ENCODE assay signal across 8 cellular contexts in genomic region chr7:130141161-130141857, GRCh38.
DNase-seq lines count a peak whose midpoint lies in the region; ATAC-seq, FAIRE-seq and TF ChIP-seq lines count a peak whose summit lies in the region.

No MANE protein-coding gene starts in this region.

- peak; percentile 88 for DNase-seq in AG08396 (ENCODE audit: low spot score)
- peak; percentile 56 for DNase-seq in GM19239 (ENCODE audit: insufficient read length, low spot score)
- DNase-seq in NT2/D1 (ENCODE audit: low read depth, low spot score): peak; percentile 92
- no peak for DNase-seq in mammary epithelial cell
- no peak for DNase-seq in NCI-H345 (lab: John Stamatoyannopoulos, UW)

- dilution Hi-C loops in mammary epithelial cell (cut with HindIII; ENCODE audit: low sequenced_read_pairs): no loop called here

- no peaks in the 10 kb centered on the region for H3K27me3 ChIP-seq in NT2/D1 (ENCODE audit: insufficient read depth, insufficient read length)
- no peaks in the 10 kb centered on the region for H3K27me3 ChIP-seq in mammary epithelial cell (ENCODE audit: insufficient read depth, low read length)
- H3K27me3 ChIP-seq in rectal smooth muscle tissue (ENCODE audit: control insufficient read depth, insufficient read depth, low read length): no peaks in the 10 kb centered on the region

- intact Hi-C loops in mammary epithelial cell (cut with micrococcal nuclease): no loop called here

- no peaks in the 10 kb centered on the region for H3K9me3 ChIP-seq in NT2/D1 (ENCODE audit: insufficient read depth, low read length)
- no peaks in the 10 kb centered on the region for H3K9me3 ChIP-seq in mammary epithelial cell (replicated peaks; ENCODE audit: insufficient read depth, low read length)

- in situ Hi-C loops in mammary epithelial cell (cut with MboI; ENCODE audit: low sequenced_read_pairs in 2 of 2): no loop called here

- ATAC-seq in GM21737 (IDR thresholded peaks at IDR 0.05; ENCODE audit: unreplicated experiment): no peak

- H3K4me2 ChIP-seq in mammary epithelial cell (ENCODE audit: insufficient read depth, low read depth, low read length): peak overlapping the region; percentile 64

- H3K4me3 ChIP-seq in NT2/D1 (ENCODE audit: insufficient read length, low read depth): peak overlapping the region; percentile 43
- H3K4me3 ChIP-seq in mammary epithelial cell (replicated peaks in 1 of 3; ENCODE audit: insufficient read depth in 1 of 3, low read depth in 2 of 3, low read length in 3 of 3): peak overlapping the region in 2 of 3 experiments; percentile 27 to 41
- H3K4me3 ChIP-seq in iPS-11a (ENCODE audit: low read depth, low read length): peak overlapping the region; percentile 17
- peak overlapping the region; percentile 85 for H3K4me3 ChIP-seq in rectal smooth muscle tissue (ENCODE audit: low read length)

- H3K36me3 ChIP-seq in NT2/D1 (ENCODE audit: insufficient read depth, insufficient read length, low read length) (no peaks in the 10 kb centered on the region), mammary epithelial cell (ENCODE audit: insufficient read depth, low read length) (no peaks in the 10 kb centered on the region), rectal smooth muscle tissue (ENCODE audit: control insufficient read depth, insufficient read depth, low read length) (no peaks in the 10 kb centered on the region)

- no TSS peak for BruUV-seq in mammary epithelial cell (replicated peaks; lab: Mats Ljungman, UMichigan)

- H2AFZ ChIP-seq in mammary epithelial cell (ENCODE audit: low read depth, low read length): peak overlapping the region; percentile 51

- peak overlapping the region; percentile 82 for H3K9ac ChIP-seq in NT2/D1 (ENCODE audit: insufficient read length, low read depth)
- no peak overlapping the region for H3K9ac ChIP-seq in mammary epithelial cell (ENCODE audit: insufficient read depth, low read length)
- peak overlapping the region; percentile 89 for H3K9ac ChIP-seq in rectal smooth muscle tissue (ENCODE audit: low read length)

- no peaks in the 10 kb centered on the region for H4K20me1 ChIP-seq in mammary epithelial cell (ENCODE audit: insufficient read depth, low read length)

- no peak for TF ChIP-seq CTCF in mammary epithelial cell (conservative IDR thresholded peaks at IDR 0.05 in 1 of 2, IDR thresholded peaks at IDR 0.05 in 1 of 2; ENCODE audit: extremely low read depth in 1 of 2, insufficient read depth in 1 of 2, low read depth in 1 of 2, low read length in 2 of 2)

- WGBS in mammary epithelial cell (ENCODE audit: low coverage, missing lambda C conversion rate): 8% methylated on average over 4 of the region's 39 CpGs

- no peak overlapping the region for H3K27ac ChIP-seq in mammary epithelial cell (ENCODE audit: insufficient read depth, low read depth, low read length)
- H3K27ac ChIP-seq in rectal smooth muscle tissue (ENCODE audit: low read depth, low read length): peak overlapping the region; percentile 81

- CTCF ChIA-PET in mammary epithelial cell (lab: Charles Lee; ENCODE audit: low non-redundant PET): no interaction called here

- H3K4me1 ChIP-seq in NT2/D1 (ENCODE audit: insufficient read depth, insufficient read length) (peaks cover 17% of the 10 kb centered on the region), mammary epithelial cell (ENCODE audit: insufficient read depth, low read length) (peaks cover 19% of the 10 kb centered on the region), rectal smooth muscle tissue (ENCODE audit: control insufficient read depth, insufficient read depth, low read length) (peaks cover 3% of the 10 kb centered on the region)

- H3K79me2 ChIP-seq in mammary epithelial cell (ENCODE audit: insufficient read depth, low read length): no peaks in the 10 kb centered on the region

- FAIRE-seq in GM19239 (lab: Jason Lieb, UNC): no peak

Comparison
In these comparisons a context has a peak if more than half of its experiments do, and no peak if none do; other contexts are left out.
1. DNase-seq: peak in AG08396 (single experiment), GM19239 (single experiment) and NT2/D1 (single experiment); none in mammary epithelial cell (single experiment) and NCI-H345 (single experiment).
2. H3K4me3 ChIP-seq: peak in every context shown above with its lines; median percentile 85 in rectal smooth muscle tissue; 43 in NT2/D1; 34 in mammary epithelial cell; 17 in iPS-11a.